ENCODE assay signal across 10 cellular contexts in genomic region chr22:30444632-30445437, GRCh38. TPM values are rescaled to one million over a fixed set of nuclear protein-coding genes. Genes with fewer than 3 reads are reported as not detected.
DNase-seq lines count a peak whose midpoint lies in the region; ATAC-seq and TF ChIP-seq lines count a peak whose summit lies in the region.
"Had no signal": no experiment of that assay in that cellular context is flagged by ENCODE, and none has a peak within 500 bp of the region (broad histone marks: within the 10 kb centered on the region; RNA-seq: fewer than 3 reads in every experiment).

No MANE protein-coding gene starts in this region.

- peaks cover 26 to 51% (median 33%) of the 10 kb centered on the region in 3 donors for H3K27me3 Mint-ChIP-seq in immature natural killer cell (ENCODE audit: low read depth in 3 of 3)

- DNase-seq in NCI-H1417 (lab: John Stamatoyannopoulos, UW) (peak; percentile 39 to 62 (median 40)), NCI-H1417 treated with DMSO at 0.1 percent for 48 hours (lab: John Stamatoyannopoulos, UW) (no peak), LHCN-M2 (ENCODE audit: low read depth) (peak; percentile 52), SK-N-SH (peak; percentile 86), astrocyte of the hippocampus (ENCODE audit: low read depth, low spot score) (peak; percentile 76), immature natural killer cell (peak; percentile 44 to 48 (median 45))
- peak; percentile 65 to 66 for DNase-seq in stimulated activated CD4-positive, alpha-beta T cell treated with anti-CD3 and anti-CD28 coated beads, Interleukin-2, amount 100 ng/mL, for 48 hours

- no peaks in the 10 kb centered on the region for H3K9me3 ChIP-seq in SK-N-SH
- H3K9me3 ChIP-seq: BLaER1 had no signal

- no peaks in the 10 kb centered on the region for H3K9me2 ChIP-seq in SK-N-SH

- peak; percentile 74 for TF ChIP-seq RAD21 in SK-N-SH (IDR thresholded peaks at IDR 0.05; ENCODE audit: low read length)

- H3K9ac ChIP-seq in SK-N-SH, result no peak overlapping the region
- H3K9ac ChIP-seq: BLaER1 had no signal

- no peaks in the 10 kb centered on the region for H3K27me3 ChIP-seq in SK-N-SH (ENCODE audit: insufficient read depth)

- TF ChIP-seq EP300 in SK-N-SH (IDR thresholded peaks at IDR 0.05; ENCODE audit: borderline replicate concordance in 1 of 2, low read depth in 1 of 2, low read length in 1 of 2), result no peak

- no peak overlapping the region for H3K4me2 ChIP-seq in SK-N-SH
- H3K4me2 ChIP-seq: BLaER1 had no signal

- 36% methylated on average over 10 of the region's 11 CpGs for WGBS in SK-N-SH (ENCODE audit: low lambda C conversion rate)

- POLR2A ChIA-PET in SK-N-SH (lab: Yijun Ruan, JAX), result interaction anchor here (0.9 kb wide), 1 partner anchor 13 kb away, joined by 3 read pairs; no protein-coding TSS in a partner anchor

- peaks cover 17 to 20% of the 10 kb centered on the region in 2 donors for H3K4me1 Mint-ChIP-seq in immature natural killer cell

- no peaks in the 10 kb centered on the region for H3F3A ChIP-seq in SK-N-SH (replicated peaks; ENCODE audit: insufficient read depth)

- peak; percentile 75 for TF ChIP-seq CTCF in SK-N-SH (IDR thresholded peaks at IDR 0.05)

- H2AFZ ChIP-seq in SK-N-SH (ENCODE audit: low read depth), result peak overlapping the region; percentile 70; the same call in 1 of the 2 replicates

- no peak for ATAC-seq in HG03095 (IDR thresholded peaks at IDR 0.05; ENCODE audit: unreplicated experiment)

- H3K4me1 ChIP-seq in SK-N-SH (ENCODE audit: control insufficient read depth in 1 of 2, insufficient read depth in 2 of 2, low read depth in 1 of 2, low read length in 1 of 2), result peaks cover 0 to 8% of the 10 kb centered on the region in 2 experiments; a peak in 1 of 4 replicates

- H3K36me3 ChIP-seq in SK-N-SH (replicated peaks in 1 of 2; ENCODE audit: control insufficient read depth in 1 of 2, insufficient read depth in 2 of 2, low read length in 1 of 2), result no peaks in the 10 kb centered on the region
- H3K36me3 ChIP-seq: BLaER1 had no signal

- CTCF ChIA-PET in SK-N-SH (lab: Yijun Ruan, JAX), result interaction anchor here (0.6 to 3.0 kb wide), 22 partner anchors 9 to 640 kb away, joined by 3 to 14 read pairs (median 4); partner anchors contain the start of gene PES1

- no peaks in the 10 kb centered on the region for H3K36me3 Mint-ChIP-seq in immature natural killer cell

- H3K4me3 Mint-ChIP-seq in immature natural killer cell, result no peak overlapping the region

- peak overlapping the region in 1 of 6 donors; percentile 40 for H3K27ac Mint-ChIP-seq in immature natural killer cell

- H3K27ac ChIP-seq in SK-N-SH (ENCODE audit: low read depth in 2 of 2, low read length in 1 of 2), result peak overlapping the region in 1 of 2 experiments; percentile 17; a peak in 1 of 4 replicates
- H3K27ac ChIP-seq: BLaER1 had no signal

- peaks cover 3 to 9% (median 7%) of the 10 kb centered on the region in 6 donors for H3K9me3 Mint-ChIP-seq in immature natural killer cell

- no peak overlapping the region for H3K4me3 ChIP-seq in SK-N-SH (ENCODE audit: low read depth in 2 of 2, low read length in 1 of 2)
- H3K4me3 ChIP-seq: BLaER1 had no signal

- H4K20me1 ChIP-seq in SK-N-SH (ENCODE audit: insufficient read depth), result no peaks in the 10 kb centered on the region
- H4K20me1 ChIP-seq: BLaER1 had no signal

- H3K79me2 ChIP-seq in SK-N-SH (ENCODE audit: insufficient read depth), result no peaks in the 10 kb centered on the region

TF ChIP-seq in SK-N-SH, 30 proteins besides CTCF, POLR2A, EP300 and RAD21:
- TF ChIP-seq RXRA (IDR thresholded peaks at IDR 0.05; ENCODE audit: borderline replicate concordance, low read depth), result no peak
- TF ChIP-seq POLR2AphosphoS5 (IDR thresholded peaks at IDR 0.05; ENCODE audit: low read depth, low read length), result peak; percentile 60
- TF ChIP-seq FOXM1 (IDR thresholded peaks at IDR 0.05; ENCODE audit: low read depth), result no peak
- TF ChIP-seq SMC3 (IDR thresholded peaks at IDR 0.05; ENCODE audit: low read depth, low read length), result peak; percentile 51

RNA-seq across cellular contexts. Expression of gene MTFP1, which starts 19.3 kb away (rescaled TPM):
- 30.0 and 32.2 TPM in 2 replicates for total RNA-seq in LHCN-M2 (2014; rRNA removed)
- 21.7 TPM for polyA plus RNA-seq in LHCN-M2 (2012)
- polyA plus RNA-seq in SK-N-SH (2012; rRNA removed), result 11.9 and 18.9 TPM in 2 replicates
- polyA plus RNA-seq in SK-N-SH (2012; cell fraction: cytosol; rRNA removed), result 9.1 and 10.5 TPM in 2 replicates
- 10.3 and 12.2 TPM in 2 replicates for polyA plus RNA-seq in SK-N-SH (2012; cell fraction: nucleus; rRNA removed)
- polyA plus RNA-seq in immature natural killer cell, result 10 to 100 TPM; 18.7 to 41.3 (median 32.0) TPM

RNA-seq across cellular contexts. Expression of gene SEC14L3, which starts 27.0 kb away (rescaled TPM):
- total RNA-seq in LHCN-M2 (2014; rRNA removed), result not detected in 2 replicates
- not detected for polyA plus RNA-seq in LHCN-M2 (2012)
- polyA plus RNA-seq in SK-N-SH (2012; rRNA removed), result not detected in 2 replicates
- polyA plus RNA-seq in SK-N-SH (2012; cell fraction: cytosol; rRNA removed), result not detected in 2 replicates
- polyA plus RNA-seq in SK-N-SH (2012; cell fraction: nucleus; rRNA removed), result not detected in 2 replicates
- not detected for polyA plus RNA-seq in immature natural killer cell
- polyA plus RNA-seq: esophagus had no signal

RNA-seq across cellular contexts. Expression of gene SEC14L2, which starts 48.0 kb away (rescaled TPM):
- 34.8 and 40.8 TPM in 2 replicates for total RNA-seq in LHCN-M2 (2014; rRNA removed)
- 26.8 TPM for polyA plus RNA-seq in LHCN-M2 (2012)
- 14.0 and 16.1 TPM in 2 replicates for polyA plus RNA-seq in SK-N-SH (2012; rRNA removed)
- 8.0 and 8.2 TPM in 2 replicates for polyA plus RNA-seq in SK-N-SH (2012; cell fraction: cytosol; rRNA removed)
- 28.8 and 40.7 TPM in 2 replicates for polyA plus RNA-seq in SK-N-SH (2012; cell fraction: nucleus; rRNA removed)
- 1 to 10 TPM in 1 of 3 donors, under 1 TPM in 1, not detected in 1; 0.23 to 1.6 TPM for polyA plus RNA-seq in immature natural killer cell

RNA-seq across cellular contexts. Expression of gene RNF215, which starts 57.6 kb away (rescaled TPM):
- 36.0 and 39.5 TPM in 2 replicates for total RNA-seq in LHCN-M2 (2014; rRNA removed)
- polyA plus RNA-seq in LHCN-M2 (2012), result 15.5 TPM
- 28.6 and 37.2 TPM in 2 replicates for polyA plus RNA-seq in SK-N-SH (2012; rRNA removed)
- 9.9 and 17.0 TPM in 2 replicates for polyA plus RNA-seq in SK-N-SH (2012; cell fraction: cytosol; rRNA removed)
- 123 and 141 TPM in 2 replicates for polyA plus RNA-seq in SK-N-SH (2012; cell fraction: nucleus; rRNA removed)
- 1 to 10 TPM in 1 of 3 donors, under 1 TPM in 2; 0.38 to 1.1 (median 0.56) TPM for polyA plus RNA-seq in immature natural killer cell
